In genomic region chr12:40107098-40107802, GRCh38 we compare ENCODE assay signal across 8 cellular contexts. TPM values are rescaled to one million over a fixed set of nuclear protein-coding genes. Genes with fewer than 3 reads are reported as not detected.
DNase-seq lines count a peak whose midpoint lies in the region; ATAC-seq and TF ChIP-seq lines count a peak whose summit lies in the region.

No MANE protein-coding gene starts in this region.

- no peaks in the 10 kb centered on the region for H3K79me2 ChIP-seq in MM.1S (ENCODE audit: low read length)

- H3K36me3 ChIP-seq in MM.1S (replicated peaks; ENCODE audit: insufficient read depth, low read length) = no peaks in the 10 kb centered on the region
- no peaks in the 10 kb centered on the region for H3K36me3 ChIP-seq in subcutaneous abdominal adipose tissue (ENCODE audit: control insufficient read depth in 5 of 5, insufficient read depth in 5 of 5, low read length in 5 of 5)

- peak overlapping the region; percentile 17; the same call in 1 of the 2 replicates for H3K9ac ChIP-seq in MM.1S (ENCODE audit: low read length)
- peak overlapping the region in 1 of 5 donors; percentile 8 for H3K9ac ChIP-seq in subcutaneous abdominal adipose tissue (ENCODE audit: low read length in 5 of 5)

- H3K9me3 ChIP-seq in MM.1S (replicated peaks; ENCODE audit: insufficient read depth, low read length) (no peaks in the 10 kb centered on the region), subcutaneous abdominal adipose tissue (ENCODE audit: control insufficient read depth in 5 of 5, low read length in 5 of 5) (no peaks in the 10 kb centered on the region)

- peak overlapping the region; percentile 98 for H3K4me2 ChIP-seq in MM.1S (ENCODE audit: low read depth, low read length)

- H4K20me1 ChIP-seq in MM.1S (ENCODE audit: insufficient read depth, low read length) = no peaks in the 10 kb centered on the region

- H3K27ac ChIP-seq in MM.1S (ENCODE audit: low read length) = no peak overlapping the region; the same call in 1 of the 2 replicates
- no peak overlapping the region for H3K27ac ChIP-seq in RWPE1
- no peak overlapping the region for H3K27ac ChIP-seq in foreskin keratinocyte
- H3K27ac ChIP-seq in subcutaneous abdominal adipose tissue (ENCODE audit: low read depth, low read length) = no peak overlapping the region

- H3K9me2 ChIP-seq in MM.1S (replicated peaks; ENCODE audit: insufficient read depth, low read length) = no peaks in the 10 kb centered on the region

- H3F3A ChIP-seq in MM.1S (ENCODE audit: insufficient read depth, low read length) = peaks cover 11% of the 10 kb centered on the region; the same call in 1 of the 2 replicates

- H3K4me3 ChIP-seq in MM.1S (ENCODE audit: low read length) (peak overlapping the region; percentile 83), subcutaneous abdominal adipose tissue (ENCODE audit: low read depth in 1 of 5, low read length in 5 of 5) (peak overlapping the region; percentile 70 to 90 (median 84))

- ATAC-seq in foreskin keratinocyte = peak; percentile 54

- DNase-seq in DMS53 treated with DMSO at 0.1 percent for 48 hours (lab: John Stamatoyannopoulos, UW; ENCODE audit: unreplicated experiment) (peak; percentile 98), GOT3 (lab: John Stamatoyannopoulos, UW) (peak; percentile 95), MM.1S (peak; percentile 92), RWPE1 (ENCODE audit: low spot score) (peak; percentile 56), foreskin keratinocyte (peak; percentile 23 to 58), occipital lobe (lab: John Stamatoyannopoulos, UW) (peak; percentile 61)
- DNase-seq in activated T-helper 9 cell treated with anti-CD3 and anti-CD28 coated beads, Interleukin-2, amount 50 U/mL, for 16 hours (ENCODE audit: low read depth) = peak; percentile 82

- peak overlapping the region; percentile 98 for H2AFZ ChIP-seq in MM.1S (ENCODE audit: low read length)

- CTCF ChIA-PET in RWPE1 (lab: Yijun Ruan, JAX) = interaction anchor here (0.7 to 3.6 kb wide), 2 partner anchors 13 to 96 kb away, joined by 3 to 25 read pairs; no protein-coding TSS in a partner anchor

- POLR2A ChIA-PET in RWPE1 (lab: Yijun Ruan, JAX; ENCODE audit: low non-redundant PET) = no interaction called here

- H3K27me3 ChIP-seq in MM.1S (replicated peaks; ENCODE audit: insufficient read depth, low read length) = no peaks in the 10 kb centered on the region
- H3K27me3 ChIP-seq in foreskin keratinocyte = no peaks in the 10 kb centered on the region
- no peaks in the 10 kb centered on the region for H3K27me3 ChIP-seq in subcutaneous abdominal adipose tissue (ENCODE audit: control insufficient read depth in 5 of 5, insufficient read depth in 4 of 5, low read length in 5 of 5)

- TF ChIP-seq CTCF in MM.1S (IDR thresholded peaks at IDR 0.05; ENCODE audit: low read length) (peak; percentile 92), RWPE1 (conservative IDR thresholded peaks at IDR 0.05; ENCODE audit: low read depth) (peak; percentile 88), foreskin keratinocyte (conservative IDR thresholded peaks at IDR 0.05) (peak; percentile 89)

- 0 out of 2 replicates have a peak, but pooled peaks cover 3% of the 10 kb centered on the region for H3K4me1 ChIP-seq in MM.1S (ENCODE audit: low read length)
- peaks cover 10% of the 10 kb centered on the region for H3K4me1 ChIP-seq in foreskin keratinocyte
- peaks cover 0 to 35% (median 31%) of the 10 kb centered on the region in 5 donors for H3K4me1 ChIP-seq in subcutaneous abdominal adipose tissue (ENCODE audit: control insufficient read depth in 5 of 5, insufficient read depth in 5 of 5, low read length in 5 of 5)

RNA-seq across cellular contexts. Expression of gene SLC2A13, which starts 1.4 kb away (rescaled TPM):
- 1.9 and 2.3 TPM in 2 replicates for total RNA-seq in foreskin keratinocyte
- polyA plus RNA-seq in foreskin keratinocyte = 0.39 and 0.46 TPM in 2 replicates
- total RNA-seq in occipital lobe = 113 TPM

Comparison
In these comparisons a context has a peak if more than half of its experiments do, and no peak if none do; other contexts are left out.
1. DNase-seq: peak in every context shown above with its lines; median percentile 98 in DMS53 treated with DMSO at 0.1 percent for 48 hours; 95 in GOT3; 92 in MM.1S; 82 in activated T-helper 9 cell treated with anti-CD3 and anti-CD28 coated beads, Interleukin-2, amount 50 U/mL, for 16 hours; 61 in occipital lobe; 56 in RWPE1; 40 in foreskin keratinocyte.
2. RNA of gene SLC2A13, which starts 1.4 kb away (total RNA-seq): 113 TPM in occipital lobe (single experiment); 1.9 to 2.3 TPM in foreskin keratinocyte; every median in the first group is over 10 times any median in the second.
3. Peak in every context shown above with its lines, with median percentiles within 50 percentile points of each other: CTCF ChIP-seq.